Comparison of ENCODE assay signal across 24 cellular contexts in genomic region chr5:21678526-21678925, GRCh38.
"Had no signal": no experiment of that assay in that cellular context is flagged by ENCODE, and none has a peak within 500 bp of the region (broad histone marks: within the 10 kb centered on the region; RNA-seq: fewer than 3 reads in every experiment).

No MANE protein-coding gene starts in this region.

- H3K36me3 ChIP-seq: left ventricle myocardium inferior, right atrium auricular region, right lobe of liver, tibial nerve, uterus had no signal

- H3K9ac ChIP-seq: parathyroid adenoma had no signal

- H3K27me3 ChIP-seq: right atrium auricular region, right lobe of liver, tibial nerve, uterus had no signal

- H3K9me3 ChIP-seq: left ventricle myocardium inferior, mucosa of descending colon, psoas muscle, right atrium auricular region, right lobe of liver, tibial nerve, uterus had no signal

- H3K4me1 ChIP-seq: left ventricle myocardium inferior, parathyroid adenoma, psoas muscle, right atrium auricular region, right lobe of liver, tibial nerve, uterus had no signal

- H3K27ac ChIP-seq: left ventricle myocardium inferior, parathyroid adenoma, psoas muscle, right atrium auricular region, right lobe of liver, tibial nerve, uterus had no signal

- DNase-seq: hypothalamus; islet precursor cell; left ventricle myocardium inferior; midbrain; mucosa of descending colon; naive thymus-derived CD4-positive, alpha-beta T cell; nucleus accumbens; psoas muscle; right lobe of liver; stimulated activated CD4-positive, alpha-beta T cell treated with anti-CD3 and anti-CD28 coated beads, Interleukin-1b, Interleukin-23, amount 100 ng/mL, for 48 hours; stimulated activated CD4-positive, alpha-beta T cell treated with anti-CD3 and anti-CD28 coated beads, Interleukin-2, amount 100 ng/mL, for 48 hours; stimulated activated CD4-positive, alpha-beta T cell treated with anti-CD3 and anti-CD28 coated beads, Interleukin-4, amount 100 ng/mL, for 4 hours; stimulated activated CD8-positive, alpha-beta memory T cell treated with anti-CD3 and anti-CD28 coated beads, Interleukin-4, amount 100 ng/mL, for 48 hours; stimulated activated naive CD4-positive, alpha-beta T cell treated with Interleukin-2 at 50 U/mL for 16 hours; stimulated activated naive CD8-positive, alpha-beta T cell treated with anti-CD3 and anti-CD28 coated beads, Interleukin-15, amount 100 ng/mL, for 72 hours; substantia nigra; uterus had no signal

- H3K4me2 ChIP-seq: smooth muscle cell had no signal

- ATAC-seq: mucosa of descending colon; naive thymus-derived CD4-positive, alpha-beta T cell; natural killer cell treated with Interleukin-12 subunit alpha and Interleukin-12 subunit beta and Interleukin-15 and Interleukin-18, amount 100 ng/mL, for 72 hours; psoas muscle; right lobe of liver; stimulated activated memory B cell treated with anti-CD40 and anti-IgM and Interleukin-4, amounts not matched to agents 10 μg/mL and 1 μg/mL and 100 μg/mL, for 72 hours; stimulated activated naive CD8-positive, alpha-beta T cell treated with anti-CD3 and anti-CD28 coated beads, Interleukin-15, amount 100 ng/mL, for 72 hours had no signal

- H3K79me2 ChIP-seq: parathyroid adenoma had no signal

- H3K4me3 ChIP-seq: left ventricle myocardium inferior, lung, mucosa of descending colon, psoas muscle, right atrium auricular region, right lobe of liver, smooth muscle cell, tibial nerve, uterus had no signal

- H2AFZ ChIP-seq: parathyroid adenoma had no signal
